In the genomic region with DNA sequence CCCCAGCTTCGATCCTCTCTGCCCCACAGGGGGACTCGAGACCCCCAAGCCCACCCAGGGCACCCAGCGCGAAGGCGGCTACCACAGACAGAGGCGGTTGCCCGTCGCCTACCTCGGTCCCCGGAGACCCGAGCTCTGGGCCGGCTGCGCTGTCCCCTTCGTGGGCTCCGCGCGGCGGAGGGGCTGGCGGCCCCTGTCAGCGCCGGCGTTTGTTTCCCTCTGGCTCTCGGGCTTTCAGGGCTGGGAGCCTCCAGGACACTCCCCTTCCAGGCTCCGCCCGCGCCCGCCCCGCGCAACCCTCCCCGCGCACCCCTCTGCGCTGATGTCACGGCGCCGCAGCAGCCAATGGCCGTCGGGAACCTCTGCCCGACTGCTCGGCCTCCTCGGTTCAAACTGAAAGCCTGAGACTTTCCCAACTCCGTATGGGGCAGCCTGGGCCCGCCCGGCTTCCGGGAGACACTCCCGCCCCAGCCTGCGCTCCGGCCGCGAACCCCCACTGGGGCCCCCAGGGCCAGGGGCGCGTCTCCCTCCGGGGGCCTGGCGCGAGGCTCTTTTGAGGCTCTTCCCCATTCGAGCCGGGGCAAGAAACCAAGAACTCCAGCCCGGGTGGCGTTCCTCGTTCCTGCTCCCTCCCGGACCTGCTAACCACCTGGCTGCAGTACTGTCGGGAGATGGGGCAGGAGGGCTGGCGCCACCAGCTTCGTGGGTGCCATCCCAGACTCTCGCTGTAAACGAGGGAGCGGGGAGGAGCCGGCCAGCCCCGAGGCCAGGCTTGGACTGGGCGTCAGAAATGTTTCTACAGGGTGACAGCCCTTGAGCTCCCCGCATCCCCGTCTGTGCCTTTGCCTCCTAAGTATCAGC, we compare ENCODE assay signal across 1 cellular context.
TF ChIP-seq lines count a peak whose summit lies in the region.

A gene with protein sequence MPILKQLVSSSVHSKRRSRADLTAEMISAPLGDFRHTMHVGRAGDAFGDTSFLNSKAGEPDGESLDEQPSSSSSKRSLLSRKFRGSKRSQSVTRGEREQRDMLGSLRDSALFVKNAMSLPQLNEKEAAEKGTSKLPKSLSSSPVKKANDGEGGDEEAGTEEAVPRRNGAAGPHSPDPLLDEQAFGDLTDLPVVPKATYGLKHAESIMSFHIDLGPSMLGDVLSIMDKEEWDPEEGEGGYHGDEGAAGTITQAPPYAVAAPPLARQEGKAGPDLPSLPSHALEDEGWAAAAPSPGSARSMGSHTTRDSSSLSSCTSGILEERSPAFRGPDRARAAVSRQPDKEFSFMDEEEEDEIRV (minus strand): TSS at position 221 of the 861 bp plus-strand sequence. CDS start 25,501 bp downstream, outside the sequence.

TF ChIP-seq in HepG2, 621 proteins besides CTCF, POLR2A, EP300 and RAD21 (continued from another document and continues in another):
- TF ChIP-seq, protein P1, sequence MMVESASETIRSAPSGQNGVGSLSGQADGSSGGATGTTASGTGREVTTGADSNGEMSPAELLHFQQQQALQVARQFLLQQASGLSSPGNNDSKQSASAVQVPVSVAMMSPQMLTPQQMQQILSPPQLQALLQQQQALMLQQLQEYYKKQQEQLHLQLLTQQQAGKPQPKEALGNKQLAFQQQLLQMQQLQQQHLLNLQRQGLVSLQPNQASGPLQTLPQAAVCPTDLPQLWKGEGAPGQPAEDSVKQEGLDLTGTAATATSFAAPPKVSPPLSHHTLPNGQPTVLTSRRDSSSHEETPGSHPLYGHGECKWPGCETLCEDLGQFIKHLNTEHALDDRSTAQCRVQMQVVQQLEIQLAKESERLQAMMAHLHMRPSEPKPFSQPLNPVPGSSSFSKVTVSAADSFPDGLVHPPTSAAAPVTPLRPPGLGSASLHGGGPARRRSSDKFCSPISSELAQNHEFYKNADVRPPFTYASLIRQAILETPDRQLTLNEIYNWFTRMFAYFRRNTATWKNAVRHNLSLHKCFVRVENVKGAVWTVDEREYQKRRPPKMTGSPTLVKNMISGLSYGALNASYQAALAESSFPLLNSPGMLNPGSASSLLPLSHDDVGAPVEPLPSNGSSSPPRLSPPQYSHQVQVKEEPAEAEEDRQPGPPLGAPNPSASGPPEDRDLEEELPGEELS (CRISPR knock-in tag; IDR thresholded peaks at IDR 0.05): no peak; the same call in 1 of the 2 replicates
- TF ChIP-seq ZFP36L1 (CRISPR knock-in tag; IDR thresholded peaks at IDR 0.05): peak; percentile 91; the same call in 1 of the 2 replicates
- no peak for TF ChIP-seq FOXK2 (IDR thresholded peaks at IDR 0.05)
- TF ChIP-seq, protein P2, sequence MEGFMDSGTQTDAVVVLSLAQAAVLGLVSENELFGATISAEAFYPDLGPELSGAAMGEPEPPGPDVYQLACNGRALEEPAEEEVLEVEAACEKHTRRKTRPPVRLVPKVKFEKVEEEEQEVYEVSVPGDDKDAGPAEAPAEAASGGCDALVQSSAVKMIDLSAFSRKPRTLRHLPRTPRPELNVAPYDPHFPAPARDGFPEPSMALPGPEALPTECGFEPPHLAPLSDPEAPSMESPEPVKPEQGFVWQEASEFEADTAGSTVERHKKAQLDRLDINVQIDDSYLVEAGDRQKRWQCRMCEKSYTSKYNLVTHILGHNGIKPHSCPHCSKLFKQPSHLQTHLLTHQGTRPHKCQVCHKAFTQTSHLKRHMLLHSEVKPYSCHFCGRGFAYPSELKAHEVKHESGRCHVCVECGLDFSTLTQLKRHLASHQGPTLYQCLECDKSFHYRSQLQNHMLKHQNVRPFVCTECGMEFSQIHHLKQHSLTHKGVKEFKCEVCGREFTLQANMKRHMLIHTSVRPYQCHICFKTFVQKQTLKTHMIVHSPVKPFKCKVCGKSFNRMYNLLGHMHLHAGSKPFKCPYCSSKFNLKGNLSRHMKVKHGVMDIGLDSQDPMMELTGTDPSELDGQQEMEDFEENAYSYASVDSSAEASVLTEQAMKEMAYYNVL (CRISPR knock-in tag; IDR thresholded peaks at IDR 0.05; ENCODE audit: borderline replicate concordance): no peak; the same call in 1 of the 2 replicates
- TF ChIP-seq ZNF256 (CRISPR knock-in tag; conservative IDR thresholded peaks at IDR 0.05): no peak; the same call in 1 of the 2 replicates
- TF ChIP-seq GABPB1 (CRISPR knock-in tag; IDR thresholded peaks at IDR 0.05): peak; percentile 88
- TF ChIP-seq TBL1XR1 (IDR thresholded peaks at IDR 0.05; ENCODE audit: borderline replicate concordance, low read length, partially characterized antibody): peak; percentile 35
- TF ChIP-seq, protein P3, sequence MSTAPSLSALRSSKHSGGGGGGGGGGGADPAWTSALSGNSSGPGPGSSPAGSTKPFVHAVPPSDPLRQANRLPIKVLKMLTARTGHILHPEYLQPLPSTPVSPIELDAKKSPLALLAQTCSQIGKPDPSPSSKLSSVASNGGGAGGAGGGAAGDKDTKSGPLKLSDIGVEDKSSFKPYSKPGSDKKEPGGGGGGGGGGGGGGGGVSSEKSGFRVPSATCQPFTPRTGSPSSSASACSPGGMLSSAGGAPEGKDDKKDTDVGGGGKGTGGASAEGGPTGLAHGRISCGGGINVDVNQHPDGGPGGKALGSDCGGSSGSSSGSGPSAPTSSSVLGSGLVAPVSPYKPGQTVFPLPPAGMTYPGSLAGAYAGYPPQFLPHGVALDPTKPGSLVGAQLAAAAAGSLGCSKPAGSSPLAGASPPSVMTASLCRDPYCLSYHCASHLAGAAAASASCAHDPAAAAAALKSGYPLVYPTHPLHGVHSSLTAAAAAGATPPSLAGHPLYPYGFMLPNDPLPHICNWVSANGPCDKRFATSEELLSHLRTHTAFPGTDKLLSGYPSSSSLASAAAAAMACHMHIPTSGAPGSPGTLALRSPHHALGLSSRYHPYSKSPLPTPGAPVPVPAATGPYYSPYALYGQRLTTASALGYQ (CRISPR knock-in tag; IDR thresholded peaks at IDR 0.05): no peak
- peak; percentile 58; the same call in 1 of the 2 replicates for TF ChIP-seq ZNF772 (CRISPR knock-in tag; IDR thresholded peaks at IDR 0.05)
- TF ChIP-seq CEBPG (CRISPR knock-in tag; IDR thresholded peaks at IDR 0.05): peak; percentile 64
- TF ChIP-seq RXRA (CRISPR knock-in tag; IDR thresholded peaks at IDR 0.05): peak; percentile 61; the same call in 1 of the 2 replicates
- TF ChIP-seq ZNF782 (CRISPR knock-in tag; IDR thresholded peaks at IDR 0.05; ENCODE audit: borderline replicate concordance): no peak
- TF ChIP-seq, protein P4, sequence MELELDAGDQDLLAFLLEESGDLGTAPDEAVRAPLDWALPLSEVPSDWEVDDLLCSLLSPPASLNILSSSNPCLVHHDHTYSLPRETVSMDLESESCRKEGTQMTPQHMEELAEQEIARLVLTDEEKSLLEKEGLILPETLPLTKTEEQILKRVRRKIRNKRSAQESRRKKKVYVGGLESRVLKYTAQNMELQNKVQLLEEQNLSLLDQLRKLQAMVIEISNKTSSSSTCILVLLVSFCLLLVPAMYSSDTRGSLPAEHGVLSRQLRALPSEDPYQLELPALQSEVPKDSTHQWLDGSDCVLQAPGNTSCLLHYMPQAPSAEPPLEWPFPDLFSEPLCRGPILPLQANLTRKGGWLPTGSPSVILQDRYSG (CRISPR knock-in tag; IDR thresholded peaks at IDR 0.05): no peak
- TF ChIP-seq ZNF7 (CRISPR knock-in tag; IDR thresholded peaks at IDR 0.05): 0 out of 2 replicates have a peak, but pooled peaks have one; percentile 15
- TF ChIP-seq ZSCAN20 (CRISPR knock-in tag; IDR thresholded peaks at IDR 0.05; ENCODE audit: borderline replicate concordance): peak; percentile 45; the same call in 1 of the 2 replicates
- TF ChIP-seq, protein P5, sequence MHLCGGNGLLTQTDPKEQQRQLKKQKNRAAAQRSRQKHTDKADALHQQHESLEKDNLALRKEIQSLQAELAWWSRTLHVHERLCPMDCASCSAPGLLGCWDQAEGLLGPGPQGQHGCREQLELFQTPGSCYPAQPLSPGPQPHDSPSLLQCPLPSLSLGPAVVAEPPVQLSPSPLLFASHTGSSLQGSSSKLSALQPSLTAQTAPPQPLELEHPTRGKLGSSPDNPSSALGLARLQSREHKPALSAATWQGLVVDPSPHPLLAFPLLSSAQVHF (CRISPR knock-in tag; IDR thresholded peaks at IDR 0.05): no peak; the same call in 1 of the 2 replicates
- TF ChIP-seq, protein P6, sequence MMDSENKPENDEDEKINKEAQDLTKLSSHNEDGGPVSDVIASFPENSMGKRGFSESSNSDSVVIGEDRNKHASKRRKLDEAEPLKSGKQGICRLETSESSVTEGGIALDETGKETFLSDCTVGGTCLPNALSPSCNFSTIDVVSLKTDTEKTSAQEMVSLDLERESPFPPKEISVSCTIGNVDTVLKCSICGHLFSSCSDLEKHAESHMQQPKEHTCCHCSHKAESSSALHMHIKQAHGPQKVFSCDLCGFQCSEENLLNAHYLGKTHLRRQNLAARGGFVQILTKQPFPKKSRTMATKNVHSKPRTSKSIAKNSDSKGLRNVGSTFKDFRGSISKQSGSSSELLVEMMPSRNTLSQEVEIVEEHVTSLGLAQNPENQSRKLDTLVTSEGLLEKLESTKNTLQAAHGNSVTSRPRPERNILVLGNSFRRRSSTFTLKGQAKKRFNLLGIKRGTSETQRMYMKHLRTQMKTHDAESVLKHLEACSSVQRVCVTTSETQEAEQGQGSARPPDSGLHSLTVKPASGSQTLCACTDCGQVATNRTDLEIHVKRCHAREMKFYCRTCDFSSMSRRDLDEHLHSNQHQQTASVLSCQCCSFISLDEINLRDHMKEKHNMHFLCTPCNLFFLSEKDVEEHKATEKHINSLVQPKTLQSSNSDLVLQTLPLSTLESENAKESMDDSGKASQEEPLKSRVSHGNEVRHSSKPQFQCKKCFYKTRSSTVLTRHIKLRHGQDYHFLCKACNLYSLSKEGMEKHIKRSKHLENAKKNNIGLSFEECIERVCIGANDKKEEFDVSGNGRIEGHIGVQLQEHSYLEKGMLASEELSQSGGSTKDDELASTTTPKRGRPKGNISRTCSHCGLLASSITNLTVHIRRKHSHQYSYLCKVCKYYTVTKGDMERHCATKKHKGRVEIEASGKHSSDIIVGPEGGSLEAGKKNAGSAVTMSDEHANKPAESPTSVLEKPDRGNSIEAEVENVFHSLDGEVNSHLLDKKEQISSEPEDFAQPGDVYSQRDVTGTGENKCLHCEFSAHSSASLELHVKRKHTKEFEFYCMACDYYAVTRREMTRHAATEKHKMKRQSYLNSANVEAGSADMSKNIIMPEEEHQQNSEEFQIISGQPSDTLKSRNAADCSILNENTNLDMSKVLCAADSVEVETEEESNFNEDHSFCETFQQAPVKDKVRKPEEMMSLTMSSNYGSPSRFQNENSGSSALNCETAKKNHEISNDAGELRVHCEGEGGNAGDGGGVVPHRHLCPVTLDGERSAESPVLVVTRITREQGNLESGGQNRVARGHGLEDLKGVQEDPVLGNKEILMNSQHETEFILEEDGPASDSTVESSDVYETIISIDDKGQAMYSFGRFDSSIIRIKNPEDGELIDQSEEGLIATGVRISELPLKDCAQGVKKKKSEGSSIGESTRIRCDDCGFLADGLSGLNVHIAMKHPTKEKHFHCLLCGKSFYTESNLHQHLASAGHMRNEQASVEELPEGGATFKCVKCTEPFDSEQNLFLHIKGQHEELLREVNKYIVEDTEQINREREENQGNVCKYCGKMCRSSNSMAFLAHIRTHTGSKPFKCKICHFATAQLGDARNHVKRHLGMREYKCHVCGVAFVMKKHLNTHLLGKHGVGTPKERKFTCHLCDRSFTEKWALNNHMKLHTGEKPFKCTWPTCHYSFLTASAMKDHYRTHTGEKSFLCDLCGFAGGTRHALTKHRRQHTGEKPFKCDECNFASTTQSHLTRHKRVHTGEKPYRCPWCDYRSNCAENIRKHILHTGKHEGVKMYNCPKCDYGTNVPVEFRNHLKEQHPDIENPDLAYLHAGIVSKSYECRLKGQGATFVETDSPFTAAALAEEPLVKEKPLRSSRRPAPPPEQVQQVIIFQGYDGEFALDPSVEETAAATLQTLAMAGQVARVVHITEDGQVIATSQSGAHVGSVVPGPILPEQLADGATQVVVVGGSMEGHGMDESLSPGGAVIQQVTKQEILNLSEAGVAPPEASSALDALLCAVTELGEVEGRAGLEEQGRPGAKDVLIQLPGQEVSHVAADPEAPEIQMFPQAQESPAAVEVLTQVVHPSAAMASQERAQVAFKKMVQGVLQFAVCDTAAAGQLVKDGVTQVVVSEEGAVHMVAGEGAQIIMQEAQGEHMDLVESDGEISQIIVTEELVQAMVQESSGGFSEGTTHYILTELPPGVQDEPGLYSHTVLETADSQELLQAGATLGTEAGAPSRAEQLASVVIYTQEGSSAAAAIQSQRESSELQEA (CRISPR knock-in tag; IDR thresholded peaks at IDR 0.05; ENCODE audit: not compliant biosample characterization): peak; percentile 81
- TF ChIP-seq, protein P7, sequence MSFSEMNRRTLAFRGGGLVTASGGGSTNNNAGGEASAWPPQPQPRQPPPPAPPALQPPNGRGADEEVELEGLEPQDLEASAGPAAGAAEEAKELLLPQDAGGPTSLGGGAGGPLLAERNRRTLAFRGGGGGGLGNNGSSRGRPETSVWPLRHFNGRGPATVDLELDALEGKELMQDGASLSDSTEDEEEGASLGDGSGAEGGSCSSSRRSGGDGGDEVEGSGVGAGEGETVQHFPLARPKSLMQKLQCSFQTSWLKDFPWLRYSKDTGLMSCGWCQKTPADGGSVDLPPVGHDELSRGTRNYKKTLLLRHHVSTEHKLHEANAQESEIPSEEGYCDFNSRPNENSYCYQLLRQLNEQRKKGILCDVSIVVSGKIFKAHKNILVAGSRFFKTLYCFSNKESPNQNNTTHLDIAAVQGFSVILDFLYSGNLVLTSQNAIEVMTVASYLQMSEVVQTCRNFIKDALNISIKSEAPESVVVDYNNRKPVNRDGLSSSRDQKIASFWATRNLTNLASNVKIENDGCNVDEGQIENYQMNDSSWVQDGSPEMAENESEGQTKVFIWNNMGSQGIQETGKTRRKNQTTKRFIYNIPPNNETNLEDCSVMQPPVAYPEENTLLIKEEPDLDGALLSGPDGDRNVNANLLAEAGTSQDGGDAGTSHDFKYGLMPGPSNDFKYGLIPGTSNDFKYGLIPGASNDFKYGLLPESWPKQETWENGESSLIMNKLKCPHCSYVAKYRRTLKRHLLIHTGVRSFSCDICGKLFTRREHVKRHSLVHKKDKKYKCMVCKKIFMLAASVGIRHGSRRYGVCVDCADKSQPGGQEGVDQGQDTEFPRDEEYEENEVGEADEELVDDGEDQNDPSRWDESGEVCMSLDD (CRISPR knock-in tag; IDR thresholded peaks at IDR 0.05; ENCODE audit: borderline replicate concordance): peak; percentile 94
- TF ChIP-seq ZC3H13 (CRISPR knock-in tag; IDR thresholded peaks at IDR 0.05): no peak; the same call in 1 of the 2 replicates
- TF ChIP-seq SIX4 (CRISPR knock-in tag; IDR thresholded peaks at IDR 0.05): no peak
- TF ChIP-seq, protein P8, sequence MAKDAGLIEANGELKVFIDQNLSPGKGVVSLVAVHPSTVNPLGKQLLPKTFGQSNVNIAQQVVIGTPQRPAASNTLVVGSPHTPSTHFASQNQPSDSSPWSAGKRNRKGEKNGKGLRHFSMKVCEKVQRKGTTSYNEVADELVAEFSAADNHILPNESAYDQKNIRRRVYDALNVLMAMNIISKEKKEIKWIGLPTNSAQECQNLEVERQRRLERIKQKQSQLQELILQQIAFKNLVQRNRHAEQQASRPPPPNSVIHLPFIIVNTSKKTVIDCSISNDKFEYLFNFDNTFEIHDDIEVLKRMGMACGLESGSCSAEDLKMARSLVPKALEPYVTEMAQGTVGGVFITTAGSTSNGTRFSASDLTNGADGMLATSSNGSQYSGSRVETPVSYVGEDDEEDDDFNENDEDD (CRISPR knock-in tag; IDR thresholded peaks at IDR 0.05; ENCODE audit: borderline replicate concordance): peak; percentile 85
- TF ChIP-seq KAT8 (CRISPR knock-in tag; IDR thresholded peaks at IDR 0.05): peak; percentile 84; the same call in 1 of the 2 replicates
- TF ChIP-seq ZNF564 (CRISPR knock-in tag; IDR thresholded peaks at IDR 0.05): peak; percentile 80; the same call in 1 of the 2 replicates
- TF ChIP-seq ZNF614 (CRISPR knock-in tag; IDR thresholded peaks at IDR 0.05; ENCODE audit: borderline replicate concordance): peak; percentile 81; the same call in 1 of the 2 replicates
- peak; percentile 87 for TF ChIP-seq SP4 (CRISPR knock-in tag; IDR thresholded peaks at IDR 0.05)
- no peak for TF ChIP-seq MAFK (conservative IDR thresholded peaks at IDR 0.05 in 1 of 2, IDR thresholded peaks at IDR 0.05 in 1 of 2; ENCODE audit: low read length in 2 of 2)
- peak; percentile 81 for TF ChIP-seq KDM2A (CRISPR knock-in tag; IDR thresholded peaks at IDR 0.05; ENCODE audit: borderline replicate concordance, low read depth)
- TF ChIP-seq NFE2L2 (IDR thresholded peaks at IDR 0.05; ENCODE audit: low read length): no peak
